ENCODE assay signal across 1 cellular context in the genomic region with DNA sequence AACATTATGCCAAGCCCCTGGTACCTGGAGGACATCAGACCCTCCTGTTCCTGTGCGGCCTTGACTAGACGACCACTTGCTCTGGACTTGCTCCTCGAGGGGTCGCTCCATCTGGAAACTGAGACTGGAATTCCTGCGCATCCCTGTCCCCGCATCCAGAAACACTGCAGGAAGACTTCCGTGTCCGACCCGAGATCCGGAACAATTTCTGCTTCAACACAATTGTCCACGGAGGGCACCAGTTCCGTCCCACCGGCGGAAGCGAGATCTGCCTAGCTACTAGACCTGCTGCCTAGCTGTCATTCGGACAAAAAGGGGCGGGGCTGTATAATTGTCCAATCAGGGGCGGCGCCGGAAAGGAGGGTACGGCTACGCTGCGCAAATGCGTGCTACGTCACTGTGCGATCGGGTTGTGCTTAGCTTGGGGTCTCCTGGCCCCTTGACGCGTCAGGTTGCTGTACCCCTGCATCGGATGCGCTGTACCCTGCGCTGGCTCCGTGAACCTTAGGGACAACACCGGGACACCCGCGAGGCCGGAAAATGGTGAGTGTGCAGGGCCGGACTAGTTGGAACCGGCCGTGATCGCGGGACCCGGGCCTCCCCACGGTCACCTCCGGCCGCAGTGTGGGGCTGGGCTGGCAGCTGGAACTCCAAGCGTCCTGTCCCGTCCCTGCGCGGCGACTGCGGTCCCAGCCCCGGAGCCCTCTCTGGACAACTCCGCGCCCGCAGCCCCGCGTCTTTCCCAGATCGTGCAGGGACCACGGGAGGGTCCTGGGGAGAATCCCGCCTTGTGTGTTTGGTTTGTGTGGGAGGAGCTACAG.
A peak's percentile ranks its signal among the peaks of the same experiment; 100 is the strongest.
TF ChIP-seq lines count a peak whose summit lies in the region.

ZNF490 (minus strand) TSS at position 274 of the 821 bp plus-strand sequence; CDS start at position 141, 133 bp downstream.
ZNF791 (plus strand) TSS at position 381 of the 821 bp plus-strand sequence; CDS start at position 541, 160 bp downstream.

TF ChIP-seq in HEK293, 187 proteins besides CTCF, POLR2A, EP300 and RAD21 (continued from another document and continues in another):
- no peak for TF ChIP-seq ZNF664 (tag by site-specific recombination; IDR thresholded peaks at IDR 0.05)
- TF ChIP-seq ZNF266 (tag by site-specific recombination; IDR thresholded peaks at IDR 0.05; ENCODE audit: low read depth): no peak
- TF ChIP-seq, protein P1, sequence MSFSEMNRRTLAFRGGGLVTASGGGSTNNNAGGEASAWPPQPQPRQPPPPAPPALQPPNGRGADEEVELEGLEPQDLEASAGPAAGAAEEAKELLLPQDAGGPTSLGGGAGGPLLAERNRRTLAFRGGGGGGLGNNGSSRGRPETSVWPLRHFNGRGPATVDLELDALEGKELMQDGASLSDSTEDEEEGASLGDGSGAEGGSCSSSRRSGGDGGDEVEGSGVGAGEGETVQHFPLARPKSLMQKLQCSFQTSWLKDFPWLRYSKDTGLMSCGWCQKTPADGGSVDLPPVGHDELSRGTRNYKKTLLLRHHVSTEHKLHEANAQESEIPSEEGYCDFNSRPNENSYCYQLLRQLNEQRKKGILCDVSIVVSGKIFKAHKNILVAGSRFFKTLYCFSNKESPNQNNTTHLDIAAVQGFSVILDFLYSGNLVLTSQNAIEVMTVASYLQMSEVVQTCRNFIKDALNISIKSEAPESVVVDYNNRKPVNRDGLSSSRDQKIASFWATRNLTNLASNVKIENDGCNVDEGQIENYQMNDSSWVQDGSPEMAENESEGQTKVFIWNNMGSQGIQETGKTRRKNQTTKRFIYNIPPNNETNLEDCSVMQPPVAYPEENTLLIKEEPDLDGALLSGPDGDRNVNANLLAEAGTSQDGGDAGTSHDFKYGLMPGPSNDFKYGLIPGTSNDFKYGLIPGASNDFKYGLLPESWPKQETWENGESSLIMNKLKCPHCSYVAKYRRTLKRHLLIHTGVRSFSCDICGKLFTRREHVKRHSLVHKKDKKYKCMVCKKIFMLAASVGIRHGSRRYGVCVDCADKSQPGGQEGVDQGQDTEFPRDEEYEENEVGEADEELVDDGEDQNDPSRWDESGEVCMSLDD (tag by site-specific recombination; IDR thresholded peaks at IDR 0.05): peak; percentile 91
- TF ChIP-seq ZBTB8A (tag by site-specific recombination; IDR thresholded peaks at IDR 0.05): 0 out of 2 replicates have a peak, but pooled peaks have one; percentile 12
- TF ChIP-seq ZNF169 (tag by site-specific recombination; IDR thresholded peaks at IDR 0.05): no peak
- TF ChIP-seq ZNF37A (tag by site-specific recombination; IDR thresholded peaks at IDR 0.05): no peak
- no peak for TF ChIP-seq ZNF423 (tag by site-specific recombination; IDR thresholded peaks at IDR 0.05)
- TF ChIP-seq, protein P2, sequence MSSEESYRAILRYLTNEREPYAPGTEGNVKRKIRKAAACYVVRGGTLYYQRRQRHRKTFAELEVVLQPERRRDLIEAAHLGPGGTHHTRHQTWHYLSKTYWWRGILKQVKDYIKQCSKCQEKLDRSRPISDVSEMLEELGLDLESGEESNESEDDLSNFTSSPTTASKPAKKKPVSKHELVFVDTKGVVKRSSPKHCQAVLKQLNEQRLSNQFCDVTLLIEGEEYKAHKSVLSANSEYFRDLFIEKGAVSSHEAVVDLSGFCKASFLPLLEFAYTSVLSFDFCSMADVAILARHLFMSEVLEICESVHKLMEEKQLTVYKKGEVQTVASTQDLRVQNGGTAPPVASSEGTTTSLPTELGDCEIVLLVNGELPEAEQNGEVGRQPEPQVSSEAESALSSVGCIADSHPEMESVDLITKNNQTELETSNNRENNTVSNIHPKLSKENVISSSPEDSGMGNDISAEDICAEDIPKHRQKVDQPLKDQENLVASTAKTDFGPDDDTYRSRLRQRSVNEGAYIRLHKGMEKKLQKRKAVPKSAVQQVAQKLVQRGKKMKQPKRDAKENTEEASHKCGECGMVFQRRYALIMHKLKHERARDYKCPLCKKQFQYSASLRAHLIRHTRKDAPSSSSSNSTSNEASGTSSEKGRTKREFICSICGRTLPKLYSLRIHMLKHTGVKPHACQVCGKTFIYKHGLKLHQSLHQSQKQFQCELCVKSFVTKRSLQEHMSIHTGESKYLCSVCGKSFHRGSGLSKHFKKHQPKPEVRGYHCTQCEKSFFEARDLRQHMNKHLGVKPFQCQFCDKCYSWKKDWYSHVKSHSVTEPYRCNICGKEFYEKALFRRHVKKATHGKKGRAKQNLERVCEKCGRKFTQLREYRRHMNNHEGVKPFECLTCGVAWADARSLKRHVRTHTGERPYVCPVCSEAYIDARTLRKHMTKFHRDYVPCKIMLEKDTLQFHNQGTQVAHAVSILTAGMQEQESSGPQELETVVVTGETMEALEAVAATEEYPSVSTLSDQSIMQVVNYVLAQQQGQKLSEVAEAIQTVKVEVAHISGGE (tag by site-specific recombination; conservative IDR thresholded peaks at IDR 0.05; ENCODE audit: low read depth): peak; percentile 99
- TF ChIP-seq ZNF580 (tag by site-specific recombination; IDR thresholded peaks at IDR 0.05): peak; percentile 74; the same call in 1 of the 2 replicates
- TF ChIP-seq ZNF610 (tag by site-specific recombination; IDR thresholded peaks at IDR 0.05; ENCODE audit: borderline replicate concordance): no peak
- TF ChIP-seq ZNF449 (tag by site-specific recombination; IDR thresholded peaks at IDR 0.05): no peak
- no peak for TF ChIP-seq ZNF677 (tag by site-specific recombination; IDR thresholded peaks at IDR 0.05)
- TF ChIP-seq TCF7L2 (IDR thresholded peaks at IDR 0.05; ENCODE audit: borderline replicate concordance, low read depth, low read length): no peak
- TF ChIP-seq KLF10 (tag by site-specific recombination; IDR thresholded peaks at IDR 0.05): no peak
- TF ChIP-seq ZNF274 (IDR thresholded peaks at IDR 0.05; ENCODE audit: low read length): no peak
- TF ChIP-seq ZNF274 (tag by site-specific recombination; IDR thresholded peaks at IDR 0.05; ENCODE audit: borderline replicate concordance): no peak
- TF ChIP-seq ZNF768 (tag by site-specific recombination; IDR thresholded peaks at IDR 0.05): no peak
- TF ChIP-seq ZNF626 (tag by site-specific recombination; IDR thresholded peaks at IDR 0.05): no peak
- TF ChIP-seq ZNF555 (tag by site-specific recombination; conservative IDR thresholded peaks at IDR 0.05): no peak
- TF ChIP-seq ZNF529 (tag by site-specific recombination; IDR thresholded peaks at IDR 0.05; ENCODE audit: insufficient replicate concordance): no peak
- TF ChIP-seq PRDM6 (tag by site-specific recombination; IDR thresholded peaks at IDR 0.05): no peak
- no peak for TF ChIP-seq ZNF16 (tag by site-specific recombination; IDR thresholded peaks at IDR 0.05; ENCODE audit: low read depth)
- TF ChIP-seq ZFP37 (tag by site-specific recombination; IDR thresholded peaks at IDR 0.05): peak; percentile 58; the same call in 1 of the 2 replicates
- TF ChIP-seq, protein P3, sequence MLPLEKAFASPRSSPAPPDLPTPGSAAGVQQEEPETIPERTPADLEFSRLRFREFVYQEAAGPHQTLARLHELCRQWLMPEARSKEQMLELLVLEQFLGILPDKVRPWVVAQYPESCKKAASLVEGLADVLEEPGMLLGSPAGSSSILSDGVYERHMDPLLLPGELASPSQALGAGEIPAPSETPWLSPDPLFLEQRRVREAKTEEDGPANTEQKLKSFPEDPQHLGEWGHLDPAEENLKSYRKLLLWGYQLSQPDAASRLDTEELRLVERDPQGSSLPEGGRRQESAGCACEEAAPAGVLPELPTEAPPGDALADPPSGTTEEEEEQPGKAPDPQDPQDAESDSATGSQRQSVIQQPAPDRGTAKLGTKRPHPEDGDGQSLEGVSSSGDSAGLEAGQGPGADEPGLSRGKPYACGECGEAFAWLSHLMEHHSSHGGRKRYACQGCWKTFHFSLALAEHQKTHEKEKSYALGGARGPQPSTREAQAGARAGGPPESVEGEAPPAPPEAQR (tag by site-specific recombination; IDR thresholded peaks at IDR 0.05): no peak
- no peak for TF ChIP-seq ZSCAN30 (tag by site-specific recombination; IDR thresholded peaks at IDR 0.05)
- TF ChIP-seq ZBTB49 (tag by site-specific recombination; IDR thresholded peaks at IDR 0.05; ENCODE audit: low read depth): no peak
- TF ChIP-seq BCL11B (tag by site-specific recombination; IDR thresholded peaks at IDR 0.05; ENCODE audit: low read depth): no peak
- no peak for TF ChIP-seq ZNF404 (tag by site-specific recombination; IDR thresholded peaks at IDR 0.05)
- no peak for TF ChIP-seq ZNF211 (tag by site-specific recombination; IDR thresholded peaks at IDR 0.05; ENCODE audit: low read depth)
- no peak for TF ChIP-seq YY1 (tag by site-specific recombination; IDR thresholded peaks at IDR 0.05)
- TF ChIP-seq EGR2 (tag by site-specific recombination; IDR thresholded peaks at IDR 0.05; ENCODE audit: low read depth): no peak
- TF ChIP-seq, protein P4, sequence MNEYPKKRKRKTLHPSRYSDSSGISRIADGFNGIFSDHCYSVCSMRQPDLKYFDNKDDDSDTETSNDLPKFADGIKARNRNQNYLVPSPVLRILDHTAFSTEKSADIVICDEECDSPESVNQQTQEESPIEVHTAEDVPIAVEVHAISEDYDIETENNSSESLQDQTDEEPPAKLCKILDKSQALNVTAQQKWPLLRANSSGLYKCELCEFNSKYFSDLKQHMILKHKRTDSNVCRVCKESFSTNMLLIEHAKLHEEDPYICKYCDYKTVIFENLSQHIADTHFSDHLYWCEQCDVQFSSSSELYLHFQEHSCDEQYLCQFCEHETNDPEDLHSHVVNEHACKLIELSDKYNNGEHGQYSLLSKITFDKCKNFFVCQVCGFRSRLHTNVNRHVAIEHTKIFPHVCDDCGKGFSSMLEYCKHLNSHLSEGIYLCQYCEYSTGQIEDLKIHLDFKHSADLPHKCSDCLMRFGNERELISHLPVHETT (tag by site-specific recombination; IDR thresholded peaks at IDR 0.05): no peak
- TF ChIP-seq ZNF792 (tag by site-specific recombination; IDR thresholded peaks at IDR 0.05): peak; percentile 83; the same call in 1 of the 2 replicates
- no peak for TF ChIP-seq ZNF701 (tag by site-specific recombination; IDR thresholded peaks at IDR 0.05)
- peak; percentile 85 for TF ChIP-seq GLIS1 (tag by site-specific recombination; IDR thresholded peaks at IDR 0.05)
- peak; percentile 42; the same call in 1 of the 2 replicates for TF ChIP-seq ZNF324 (tag by site-specific recombination; IDR thresholded peaks at IDR 0.05)
- TF ChIP-seq ZBTB7A (tag by site-specific recombination; IDR thresholded peaks at IDR 0.05; ENCODE audit: low read depth): peak; percentile 88
- TF ChIP-seq ZNF184 (tag by site-specific recombination; IDR thresholded peaks at IDR 0.05): no peak
- no peak for TF ChIP-seq ZNF658 (tag by site-specific recombination; IDR thresholded peaks at IDR 0.05)
- TF ChIP-seq ZNF510 (tag by site-specific recombination; IDR thresholded peaks at IDR 0.05; ENCODE audit: insufficient replicate concordance): no peak
- TF ChIP-seq, protein P5, sequence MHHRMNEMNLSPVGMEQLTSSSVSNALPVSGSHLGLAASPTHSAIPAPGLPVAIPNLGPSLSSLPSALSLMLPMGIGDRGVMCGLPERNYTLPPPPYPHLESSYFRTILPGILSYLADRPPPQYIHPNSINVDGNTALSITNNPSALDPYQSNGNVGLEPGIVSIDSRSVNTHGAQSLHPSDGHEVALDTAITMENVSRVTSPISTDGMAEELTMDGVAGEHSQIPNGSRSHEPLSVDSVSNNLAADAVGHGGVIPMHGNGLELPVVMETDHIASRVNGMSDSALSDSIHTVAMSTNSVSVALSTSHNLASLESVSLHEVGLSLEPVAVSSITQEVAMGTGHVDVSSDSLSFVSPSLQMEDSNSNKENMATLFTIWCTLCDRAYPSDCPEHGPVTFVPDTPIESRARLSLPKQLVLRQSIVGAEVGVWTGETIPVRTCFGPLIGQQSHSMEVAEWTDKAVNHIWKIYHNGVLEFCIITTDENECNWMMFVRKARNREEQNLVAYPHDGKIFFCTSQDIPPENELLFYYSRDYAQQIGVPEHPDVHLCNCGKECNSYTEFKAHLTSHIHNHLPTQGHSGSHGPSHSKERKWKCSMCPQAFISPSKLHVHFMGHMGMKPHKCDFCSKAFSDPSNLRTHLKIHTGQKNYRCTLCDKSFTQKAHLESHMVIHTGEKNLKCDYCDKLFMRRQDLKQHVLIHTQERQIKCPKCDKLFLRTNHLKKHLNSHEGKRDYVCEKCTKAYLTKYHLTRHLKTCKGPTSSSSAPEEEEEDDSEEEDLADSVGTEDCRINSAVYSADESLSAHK (tag by site-specific recombination; IDR thresholded peaks at IDR 0.05): no peak
